ENCODE assay signal across 12 cellular contexts in genomic region chr2:101551489-101551888, GRCh38.
"Had no signal": no experiment of that assay in that cellular context is flagged by ENCODE, and none has a peak within 500 bp of the region (broad histone marks: within the 10 kb centered on the region; RNA-seq: fewer than 3 reads in every experiment).

No MANE protein-coding gene starts in this region.

- ATAC-seq: gastroesophageal sphincter, left lung, pancreas had no signal

- H3K27ac Mint-ChIP-seq: memory B cell had no signal

- H3K4me1 ChIP-seq: gastroesophageal sphincter, left lung, pancreas, thyroid gland had no signal

- H3K4me3 Mint-ChIP-seq: memory B cell had no signal

- DNase-seq: activated CD4-positive, alpha-beta T cell treated with anti-CD3 and anti-CD28 coated beads, Interleukin-2, amount 50 U/mL, for 1 hour; activated CD8-positive, alpha-beta memory T cell treated with anti-CD3 and anti-CD28 coated beads, Interleukin-2, amount 50 U/mL, for 48 hours; islet precursor cell; left lung; pancreas; stimulated activated CD4-positive, alpha-beta T cell treated with anti-CD3 and anti-CD28 coated beads, Interleukin-4, amount 100 ng/mL, for 24 hours; SW 1271; T1000; thyroid gland had no signal

- H3K36me3 Mint-ChIP-seq: memory B cell had no signal

- H3K36me3 ChIP-seq: gastroesophageal sphincter, left lung, pancreas, thyroid gland had no signal

- H3K4me3 ChIP-seq: gastroesophageal sphincter, left lung, pancreas, thyroid gland had no signal

- H3K9me3 ChIP-seq: gastroesophageal sphincter, left lung, pancreas, thyroid gland had no signal

- H3K4me1 Mint-ChIP-seq: memory B cell had no signal

- H3K9me3 Mint-ChIP-seq: memory B cell had no signal

- H3K27me3 ChIP-seq: gastroesophageal sphincter, left lung, pancreas, thyroid gland had no signal

- H3K27ac ChIP-seq: gastroesophageal sphincter, left lung, pancreas, thyroid gland, VCaP had no signal
